ENCODE assay signal across 8 cellular contexts in genomic region chr3:102163039-102163817, GRCh38.
DNase-seq lines count a peak whose midpoint lies in the region; ATAC-seq, FAIRE-seq and TF ChIP-seq lines count a peak whose summit lies in the region.

No MANE protein-coding gene starts in this region.

- FAIRE-seq in H54 (lab: Jason Lieb, UNC) (peak; percentile 97), small intestine (lab: Jason Lieb, UNC) (no peak), GM12892 (lab: Jason Lieb, UNC) (no peak)

- no peak for TF ChIP-seq CTCF in foreskin keratinocyte (conservative IDR thresholded peaks at IDR 0.05)

- no peak overlapping the region for H3K4me3 ChIP-seq in SJCRH30
- H3K4me3 ChIP-seq in small intestine (ENCODE audit: low read depth in 1 of 2, low read length in 2 of 2) = no peak overlapping the region
- H3K4me3 ChIP-seq in effector memory CD4-positive, alpha-beta T cell (ENCODE audit: insufficient read depth, low read depth, low read length, poor library complexity, severe bottlenecking) = no peak overlapping the region

- TF ChIP-seq POLR2A in H54 (IDR thresholded peaks at IDR 0.05; ENCODE audit: low read depth, low read length) (no peak), GM12892 (IDR thresholded peaks at IDR 0.05; ENCODE audit: low read depth, low read length) (no peak)

- H3K27me3 Mint-ChIP-seq in stimulated activated naive B cell treated with anti-CD40 and anti-IgM and Interleukin-4, amounts not matched to agents 10 μg/mL and 1 μg/mL and 100 μg/mL, for 72 hours = no peaks in the 10 kb centered on the region

- peaks cover 11% of the 10 kb centered on the region for H3K4me1 ChIP-seq in SJCRH30
- H3K4me1 ChIP-seq in foreskin keratinocyte = peaks cover 20% of the 10 kb centered on the region
- H3K4me1 ChIP-seq in small intestine (ENCODE audit: control insufficient read depth in 2 of 2, insufficient read depth in 1 of 2, low read depth in 1 of 2, low read length in 1 of 2) = peaks cover 2 to 5% of the 10 kb centered on the region in 2 donors
- H3K4me1 ChIP-seq in effector memory CD4-positive, alpha-beta T cell (ENCODE audit: control insufficient read depth, insufficient read depth, low read length, poor library complexity, severe bottlenecking) = peaks cover 3% of the 10 kb centered on the region

- no peak overlapping the region for H3K4me3 Mint-ChIP-seq in stimulated activated naive B cell treated with anti-CD40 and anti-IgM and Interleukin-4, amounts not matched to agents 10 μg/mL and 1 μg/mL and 100 μg/mL, for 72 hours

- H3K27ac ChIP-seq in SJCRH30 = no peak overlapping the region
- H3K27ac ChIP-seq in foreskin keratinocyte = peak overlapping the region; percentile 68
- H3K27ac ChIP-seq in small intestine (ENCODE audit: low read depth in 1 of 2, low read length in 1 of 2) = no peak overlapping the region
- H3K27ac ChIP-seq in effector memory CD4-positive, alpha-beta T cell (ENCODE audit: insufficient read depth, low read length, poor library complexity, severe bottlenecking) = no peak overlapping the region

- H3K36me3 Mint-ChIP-seq in stimulated activated naive B cell treated with anti-CD40 and anti-IgM and Interleukin-4, amounts not matched to agents 10 μg/mL and 1 μg/mL and 100 μg/mL, for 72 hours = no peaks in the 10 kb centered on the region

- DNase-seq in H54 (ENCODE audit: insufficient read length, low spot score) (no peak), SJCRH30 (peak; percentile 20 to 58), foreskin keratinocyte (peak; percentile 76 to 85), small intestine (peak; percentile 25), GM12892 (ENCODE audit: insufficient read length) (no peak), NCI-H446 (lab: John Stamatoyannopoulos, UW) (no peak)
- DNase-seq in effector memory CD4-positive, alpha-beta T cell = no peak
- no peak for DNase-seq in stimulated activated naive B cell treated with anti-CD40 and anti-IgM and Interleukin-4, amounts not matched to agents 10 μg/mL and 1 μg/mL and 100 μg/mL, for 72 hours

- H3K4me1 Mint-ChIP-seq in stimulated activated naive B cell treated with anti-CD40 and anti-IgM and Interleukin-4, amounts not matched to agents 10 μg/mL and 1 μg/mL and 100 μg/mL, for 72 hours = peaks cover 0 to 3% of the 10 kb centered on the region in 2 donors

- H3K36me3 ChIP-seq in SJCRH30 = no peaks in the 10 kb centered on the region
- H3K36me3 ChIP-seq in small intestine (ENCODE audit: control insufficient read depth in 2 of 2, insufficient read depth in 2 of 2, low read length in 2 of 2) = no peaks in the 10 kb centered on the region
- no peaks in the 10 kb centered on the region for H3K36me3 ChIP-seq in effector memory CD4-positive, alpha-beta T cell (ENCODE audit: control insufficient read depth, insufficient read depth, low read length)

- no peaks in the 10 kb centered on the region for H3K9me3 Mint-ChIP-seq in stimulated activated naive B cell treated with anti-CD40 and anti-IgM and Interleukin-4, amounts not matched to agents 10 μg/mL and 1 μg/mL and 100 μg/mL, for 72 hours

- H3K9me3 ChIP-seq in SJCRH30 (replicated peaks) (no peaks in the 10 kb centered on the region), small intestine (ENCODE audit: control insufficient read depth, low read depth) (no peaks in the 10 kb centered on the region)
- no peaks in the 10 kb centered on the region for H3K9me3 ChIP-seq in effector memory CD4-positive, alpha-beta T cell (ENCODE audit: control insufficient read depth, low read length)

- H3K27me3 ChIP-seq in SJCRH30 (no peaks in the 10 kb centered on the region), foreskin keratinocyte (no peaks in the 10 kb centered on the region), small intestine (ENCODE audit: control insufficient read depth in 2 of 2, insufficient read depth in 2 of 2, low read length in 2 of 2) (no peaks in the 10 kb centered on the region)
- no peaks in the 10 kb centered on the region for H3K27me3 ChIP-seq in effector memory CD4-positive, alpha-beta T cell (replicated peaks; ENCODE audit: control insufficient read depth, insufficient read depth, low read length, poor library complexity, severe bottlenecking)

- peak; percentile 89 for ATAC-seq in foreskin keratinocyte
- no peak for ATAC-seq in stimulated activated naive B cell treated with anti-CD40 and anti-IgM and Interleukin-4, amounts not matched to agents 10 μg/mL and 1 μg/mL and 100 μg/mL, for 72 hours (replicated peaks)

- H3K27ac Mint-ChIP-seq in stimulated activated naive B cell treated with anti-CD40 and anti-IgM and Interleukin-4, amounts not matched to agents 10 μg/mL and 1 μg/mL and 100 μg/mL, for 72 hours = no peak overlapping the region

- WGBS in small intestine, 3 donors = 6 to 24% (median 11%) methylated on average over 1 of the region's 1 CpG

Comparison
In these comparisons a context has a peak if more than half of its experiments do, and no peak if none do; other contexts are left out.
1. DNase-seq: peak in SJCRH30 (2 of 2), foreskin keratinocyte (2 of 2) and small intestine (single experiment); none in H54 (single experiment), GM12892 (single experiment), effector memory CD4-positive, alpha-beta T cell (0 of 3), stimulated activated naive B cell treated with anti-CD40 and anti-IgM and Interleukin-4, amounts not matched to agents 10 μg/mL and 1 μg/mL and 100 μg/mL, for 72 hours (single experiment) and NCI-H446 (0 of 2).